10 cellular contexts compared by ENCODE assay signal in the genomic region with DNA sequence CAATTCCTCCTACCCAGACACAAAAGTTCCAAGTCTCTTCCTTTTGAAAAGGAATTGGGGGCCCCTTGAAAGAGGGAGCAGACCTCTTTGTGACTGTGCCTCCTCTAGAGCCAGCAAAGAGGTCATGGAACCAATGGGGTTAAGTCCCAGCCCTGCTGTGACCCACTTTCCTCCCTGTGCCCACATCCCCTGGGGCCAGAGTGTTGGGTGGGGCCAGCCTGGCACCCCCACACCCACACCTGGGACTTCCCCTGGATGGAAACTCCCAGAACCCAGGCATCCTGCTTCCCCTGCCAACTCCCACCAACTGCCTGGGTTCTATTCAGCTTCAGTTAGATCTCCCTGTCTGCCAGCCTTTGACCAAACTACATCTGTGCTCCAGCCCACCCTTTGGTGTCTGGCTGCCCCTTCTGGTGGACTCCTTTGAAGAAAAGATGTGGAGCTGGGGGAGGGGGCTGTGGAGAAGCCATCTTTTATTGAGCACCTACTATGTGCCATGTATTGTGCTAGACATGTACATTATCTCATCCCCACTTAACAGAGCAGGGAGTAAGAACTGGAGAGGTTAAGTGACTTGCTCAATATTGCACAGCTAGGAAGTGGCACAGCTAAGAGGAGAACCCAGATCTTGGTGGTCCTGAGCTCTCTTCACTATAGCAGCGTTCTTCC. TPM values are rescaled to one million over a fixed set of nuclear protein-coding genes. Genes with fewer than 3 reads are reported as not detected.
DNase-seq lines count a peak whose midpoint lies in the region; ATAC-seq, FAIRE-seq and TF ChIP-seq lines count a peak whose summit lies in the region.
"Had no signal": no experiment of that assay in that cellular context is flagged by ENCODE, and none has a peak within 500 bp of the region (broad histone marks: within the 10 kb centered on the region; RNA-seq: fewer than 3 reads in every experiment).

No MANE protein-coding gene starts in this region.

- H3K9ac ChIP-seq in HUES48 (ENCODE audit: low read depth, low read length) (no peak overlapping the region), neuronal stem cell (ENCODE audit: low read depth, low read length, poor library complexity) (no peak overlapping the region)

- POLR2A ChIA-PET in activated B cell treated with CpG ODN at 0.5 μM for 24 hours (lab: Charles Lee): interaction anchor here (0.6 to 1.4 kb wide), 5 partner anchors 15 to 103 kb away, joined by 3 to 5 read pairs (median 4); no protein-coding TSS in a partner anchor

- no peak overlapping the region for H3K27ac Mint-ChIP-seq in activated B cell treated with CpG ODN at 0.5 μM for 24 hours
- H3K27ac Mint-ChIP-seq in activated naive CD8-positive, alpha-beta T cell: peak overlapping the region; percentile 68

- CTCF ChIA-PET in activated B cell treated with CpG ODN at 0.5 μM for 24 hours (lab: Charles Lee): no interaction called here

- H3K9me3 ChIP-seq in HUES48 (ENCODE audit: control insufficient read depth, insufficient read depth, low read length) (no peaks in the 10 kb centered on the region), neuronal stem cell (replicated peaks in 1 of 2; ENCODE audit: control insufficient read depth in 2 of 2, insufficient read depth in 1 of 2, low read depth in 1 of 2, low read length in 2 of 2) (no peaks in the 10 kb centered on the region)
- H3K9me3 ChIP-seq: left lung, ovary had no signal

- H3K4me3 Mint-ChIP-seq in activated B cell treated with CpG ODN at 0.5 μM for 24 hours: no peak overlapping the region
- peak overlapping the region; percentile 62 for H3K4me3 Mint-ChIP-seq in activated naive CD8-positive, alpha-beta T cell

- H3K27ac ChIP-seq in HUES48 (ENCODE audit: low read depth, low read length) (peak overlapping the region; percentile 72), neuronal stem cell (replicated peaks; ENCODE audit: low read length) (no peak overlapping the region)
- H3K27ac ChIP-seq: left lung, ovary had no signal

- no peak overlapping the region for H2BK12ac ChIP-seq in neuronal stem cell (ENCODE audit: low read length)

- H3K4ac ChIP-seq in neuronal stem cell (ENCODE audit: low read length): no peak overlapping the region

- H3K4me1 Mint-ChIP-seq in activated B cell treated with CpG ODN at 0.5 μM for 24 hours: peaks cover 48% of the 10 kb centered on the region
- H3K4me1 Mint-ChIP-seq in activated naive CD8-positive, alpha-beta T cell (ENCODE audit: low read depth): peaks cover 48% of the 10 kb centered on the region

- no peak overlapping the region for H2BK120ac ChIP-seq in neuronal stem cell (ENCODE audit: low read depth, low read length)

- peak overlapping the region; percentile 20 for H2BK5ac ChIP-seq in neuronal stem cell (ENCODE audit: low read length)

- peaks cover 2% of the 10 kb centered on the region for H3K27me3 Mint-ChIP-seq in activated B cell treated with CpG ODN at 0.5 μM for 24 hours
- no peaks in the 10 kb centered on the region for H3K27me3 Mint-ChIP-seq in activated naive CD8-positive, alpha-beta T cell

- H2AK5ac ChIP-seq in neuronal stem cell (ENCODE audit: low read depth, low read length): peak overlapping the region; percentile 36

- H2BK15ac ChIP-seq in neuronal stem cell (ENCODE audit: low read length): peak overlapping the region; percentile 95

- no peak overlapping the region for H4K8ac ChIP-seq in neuronal stem cell (ENCODE audit: low read depth, low read length)

- no peak overlapping the region for H4K91ac ChIP-seq in neuronal stem cell (ENCODE audit: low read depth, low read length, poor library complexity)

- no peaks in the 10 kb centered on the region for H3K79me1 ChIP-seq in neuronal stem cell (ENCODE audit: low read depth, low read length)

- no peak overlapping the region for H3K4me2 ChIP-seq in neuronal stem cell (ENCODE audit: insufficient read depth, low read length, poor library complexity, severe bottlenecking)

- no peak for DNase-seq in activated B cell treated with CpG ODN at 0.5 μM for 24 hours
- DNase-seq in neuronal stem cell (ENCODE audit: low spot score): no peak
- no peak for DNase-seq in glomerular visceral epithelial cell (ENCODE audit: extremely low spot score)
- no peak for DNase-seq in SW 1271 (lab: John Stamatoyannopoulos, UW)
- no peak for DNase-seq in D721Med (ENCODE audit: insufficient read length, low spot score)
- DNase-seq: ovary, substantia nigra had no signal

- H3K4me1 ChIP-seq in HUES48 (ENCODE audit: control insufficient read depth, insufficient read depth, low read length) (peaks cover 48% of the 10 kb centered on the region), neuronal stem cell (ENCODE audit: control insufficient read depth in 2 of 2, insufficient read depth in 1 of 2, low read depth in 1 of 2, low read length in 2 of 2) (peaks cover 31 to 32% of the 10 kb centered on the region in 2 donors)

- H3K14ac ChIP-seq in neuronal stem cell (ENCODE audit: low read length): peak overlapping the region; percentile 79

- TF ChIP-seq CTCF in activated B cell treated with CpG ODN at 0.5 μM for 24 hours (IDR thresholded peaks at IDR 0.05): no peak
- TF ChIP-seq CTCF in D721Med (IDR thresholded peaks at IDR 0.05; ENCODE audit: insufficient read depth, missing control alignments): no peak

- no CpG with 5 or more reads among the region's 1 CpG for WGBS in neuronal stem cell (ENCODE audit: extremely low coverage in 2 of 2, insufficient read length in 2 of 2, insufficient replicate concordance in 1 of 2), 2 donors

- H3K36me3 ChIP-seq in HUES48 (ENCODE audit: control insufficient read depth, insufficient read depth, low read length) (no peaks in the 10 kb centered on the region), neuronal stem cell (replicated peaks in 1 of 2; ENCODE audit: control insufficient read depth in 2 of 2, insufficient read depth in 2 of 2, low read length in 2 of 2) (no peaks in the 10 kb centered on the region)
- H3K36me3 ChIP-seq: left lung, ovary had no signal

- H3K9me3 Mint-ChIP-seq in activated B cell treated with CpG ODN at 0.5 μM for 24 hours: no peaks in the 10 kb centered on the region
- H3K9me3 Mint-ChIP-seq in activated naive CD8-positive, alpha-beta T cell (ENCODE audit: low read depth): no peaks in the 10 kb centered on the region

- H3K4me3 ChIP-seq in HUES48 (ENCODE audit: low read depth, low read length): no peak overlapping the region
- H3K4me3 ChIP-seq in neuronal stem cell (ENCODE audit: low read length in 2 of 2): no peak overlapping the region
- H3K4me3 ChIP-seq: left lung, ovary had no signal

- peak overlapping the region; percentile 74 for H3K18ac ChIP-seq in neuronal stem cell (ENCODE audit: low read length)

- H3K23ac ChIP-seq in neuronal stem cell (ENCODE audit: low read depth, low read length, poor library complexity): no peak overlapping the region

- no peak for FAIRE-seq in D721Med (lab: Jason Lieb, UNC)

- H2AFZ ChIP-seq in neuronal stem cell (ENCODE audit: low read length): no peak overlapping the region

- H3K27me3 ChIP-seq in HUES48 (ENCODE audit: control insufficient read depth, insufficient read depth, low read length) (no peaks in the 10 kb centered on the region), neuronal stem cell (ENCODE audit: control insufficient read depth in 3 of 3, insufficient read depth in 3 of 3, low read depth in 1 of 3, low read length in 3 of 3) (peaks cover 0 to 52% (median 3%) of the 10 kb centered on the region in 3 experiments)
- H3K27me3 ChIP-seq: ovary had no signal

- intact Hi-C loops in activated B cell treated with CpG ODN at 0.5 μM for 24 hours (cut with micrococcal nuclease): no loop called here

- H3K36me3 Mint-ChIP-seq in activated B cell treated with CpG ODN at 0.5 μM for 24 hours (ENCODE audit: low read depth): no peaks in the 10 kb centered on the region
- no peaks in the 10 kb centered on the region for H3K36me3 Mint-ChIP-seq in activated naive CD8-positive, alpha-beta T cell

- ATAC-seq in activated B cell treated with CpG ODN at 0.5 μM for 24 hours (ENCODE audit: low read depth): peak; percentile 42
- ATAC-seq: left lung had no signal

RNA-seq across cellular contexts. Expression of gene RARG, which starts 4.6 kb away (rescaled TPM):
- 5.5 and 7.5 TPM in 2 replicates for total RNA-seq in activated B cell treated with CpG ODN at 0.5 μM for 24 hours
- polyA plus RNA-seq in neuronal stem cell (2013, experiment 1 of 2): 11.1 TPM
- polyA plus RNA-seq in neuronal stem cell (2013, experiment 2 of 2): 10.9 TPM

RNA-seq across cellular contexts. Expression of gene ITGB7, which starts 29.5 kb away (rescaled TPM):
- total RNA-seq in activated B cell treated with CpG ODN at 0.5 μM for 24 hours: 137 and 139 TPM in 2 replicates
- polyA plus RNA-seq in neuronal stem cell (2013, experiment 1 of 2): 0.07 TPM
- 0.03 TPM for polyA plus RNA-seq in neuronal stem cell (2013, experiment 2 of 2)

RNA-seq across cellular contexts. Expression of gene ESPL1, which starts 31.5 kb away (rescaled TPM):
- 6.2 and 8.2 TPM in 2 replicates for total RNA-seq in activated B cell treated with CpG ODN at 0.5 μM for 24 hours
- 14.2 TPM for polyA plus RNA-seq in neuronal stem cell (2013, experiment 1 of 2)
- 14.1 TPM for polyA plus RNA-seq in neuronal stem cell (2013, experiment 2 of 2)

RNA-seq across cellular contexts. Expression of gene CSAD, which starts 55.9 kb away (rescaled TPM):
- total RNA-seq in activated B cell treated with CpG ODN at 0.5 μM for 24 hours: 25.7 and 34.6 TPM in 2 replicates
- 14.3 TPM for polyA plus RNA-seq in neuronal stem cell (2013, experiment 1 of 2)
- polyA plus RNA-seq in neuronal stem cell (2013, experiment 2 of 2): 14.1 TPM

RNA-seq across cellular contexts. Expression of gene ZNF740, which starts 56.1 kb away (rescaled TPM):
- total RNA-seq in activated B cell treated with CpG ODN at 0.5 μM for 24 hours: 64.4 and 67.2 TPM in 2 replicates
- polyA plus RNA-seq in neuronal stem cell (2013, experiment 1 of 2): 19.7 TPM
- polyA plus RNA-seq in neuronal stem cell (2013, experiment 2 of 2): 19.5 TPM
